18 cellular contexts compared by ENCODE assay signal in the genomic region with DNA sequence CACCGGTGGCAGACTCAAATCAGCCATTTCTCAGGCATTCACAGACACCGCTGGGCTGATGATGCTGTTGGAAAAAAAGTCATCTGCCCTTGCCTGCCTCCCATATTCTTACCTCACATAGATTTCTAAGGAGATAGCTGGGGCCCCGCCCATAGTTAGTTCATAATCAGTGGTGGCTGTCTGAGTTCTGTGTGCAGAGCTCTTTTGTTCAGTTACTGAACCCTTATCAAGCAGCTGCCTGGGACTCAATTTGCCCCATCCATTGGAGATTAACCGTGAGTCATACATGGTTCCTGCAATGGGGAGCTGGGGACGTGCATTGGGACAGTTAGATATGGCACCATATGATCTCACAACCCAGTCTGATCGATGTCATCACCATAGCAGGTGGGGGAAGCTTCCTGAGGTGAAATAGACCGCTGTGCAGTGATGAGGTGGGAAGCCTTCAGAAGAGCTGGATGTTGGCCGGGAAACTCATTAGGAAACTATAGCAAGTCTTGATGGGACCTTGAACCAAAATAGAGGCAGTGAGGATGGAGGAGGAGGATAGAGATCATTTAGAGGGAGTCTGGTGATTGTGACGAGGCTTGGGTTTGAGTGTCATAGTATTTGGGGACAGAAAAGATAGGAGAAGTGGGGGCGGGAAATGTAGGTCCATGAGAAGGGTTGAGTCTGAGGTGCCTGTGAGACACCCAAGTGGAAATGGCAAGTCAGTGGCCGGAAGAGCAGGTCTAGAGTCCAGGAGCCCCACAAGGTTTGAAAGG.
A peak's percentile ranks its signal among the peaks of the same experiment; 100 is the strongest.
DNase-seq lines count a peak whose midpoint lies in the region; ATAC-seq and TF ChIP-seq lines count a peak whose summit lies in the region.
"Had no signal": no experiment of that assay in that cellular context is flagged by ENCODE, and none has a peak within 500 bp of the region (broad histone marks: within the 10 kb centered on the region; RNA-seq: fewer than 3 reads in every experiment).

No MANE protein-coding gene starts in this region.

- no peak overlapping the region for H2BK12ac ChIP-seq in trophoblast cell (ENCODE audit: low read length)

- ATAC-seq in GM18505 (IDR thresholded peaks at IDR 0.05; ENCODE audit: unreplicated experiment) = no peak
- ATAC-seq: CD8-positive, alpha-beta T cell; HCT116; PC-3 had no signal

- peaks cover 23 to 36% of the 10 kb centered on the region in 2 experiments for H3K36me3 ChIP-seq in trophoblast cell (ENCODE audit: control insufficient read depth in 1 of 2, insufficient read depth in 2 of 2, low read length in 2 of 2)

- H3K79me1 ChIP-seq in trophoblast cell (ENCODE audit: low read length) = no peaks in the 10 kb centered on the region

- H4K12ac ChIP-seq in trophoblast cell (ENCODE audit: low read depth, low read length) = no peak overlapping the region

- no peaks in the 10 kb centered on the region for H3K27me3 ChIP-seq in trophoblast cell (ENCODE audit: insufficient read depth, low read length)

- DNase-seq in stimulated activated CD4-positive, alpha-beta T cell treated with anti-CD3 and anti-CD28 coated beads, Interleukin-1b, Interleukin-23, amount 100 ng/mL, for 48 hours = peak; percentile 15
- DNase-seq in stimulated activated CD4-positive, alpha-beta T cell treated with anti-CD3 and anti-CD28 coated beads, Interleukin-12 subunit alpha, Interleukin-12 subunit beta, amount 100 ng/mL, for 4 hours = no peak
- DNase-seq in HUDEP-2 (lab: John Stamatoyannopoulos, UW; ENCODE audit: unreplicated experiment in 76 of 76) (peak in 75 of 76 experiments; percentile 50 to 98 (median 87)), trophoblast cell (peak; percentile 58 to 67), ureter (ENCODE audit: low spot score) (no peak)
- peak; percentile 53 for DNase-seq in T-helper 2 cell treated with Interferon-gamma antibody and Interleukin-4, amounts not matched to agents 5 μg/mL and 100 μg/mL, for 36 hours (ENCODE audit: low spot score)
- DNase-seq: C1 segment of cervical spinal cord; CD8-positive, alpha-beta T cell; Kasumi-1; NCI-H187; NCI-H446; NCI-H526; PC-3; RPMI8226; SHP77 had no signal

- no peak for TF ChIP-seq POLR2A in GM18505 (IDR thresholded peaks at IDR 0.05; ENCODE audit: borderline replicate concordance, extremely low read depth, insufficient read depth, insufficient read length)

- H3K4ac ChIP-seq in trophoblast cell (ENCODE audit: low read depth, low read length) = no peak overlapping the region

- H3K9ac ChIP-seq in trophoblast cell (ENCODE audit: low read length) = no peak overlapping the region

- peaks cover 15% of the 10 kb centered on the region for H3K27me3 Mint-ChIP-seq in T-helper 2 cell treated with Interferon-gamma antibody and Interleukin-4, amounts not matched to agents 5 μg/mL and 100 μg/mL, for 36 hours (ENCODE audit: low read depth)

- H3K14ac ChIP-seq in trophoblast cell (ENCODE audit: low read length) = no peak overlapping the region

- no peak overlapping the region for H3K27ac ChIP-seq in trophoblast cell (ENCODE audit: low read depth, low read length)
- H3K27ac ChIP-seq: SK-N-MC had no signal

- no peak overlapping the region for H2BK120ac ChIP-seq in trophoblast cell (ENCODE audit: insufficient read depth, low read length, poor library complexity)

- H2BK5ac ChIP-seq in trophoblast cell (ENCODE audit: low read depth, low read length, poor library complexity) = no peak overlapping the region

- H3K4me1 Mint-ChIP-seq in T-helper 2 cell treated with Interferon-gamma antibody and Interleukin-4, amounts not matched to agents 5 μg/mL and 100 μg/mL, for 36 hours (ENCODE audit: low read depth) = peaks cover 29% of the 10 kb centered on the region

- no peaks in the 10 kb centered on the region for H3K9me3 Mint-ChIP-seq in T-helper 2 cell treated with Interferon-gamma antibody and Interleukin-4, amounts not matched to agents 5 μg/mL and 100 μg/mL, for 36 hours
- H3K9me3 Mint-ChIP-seq: CD8-positive, alpha-beta T cell had no signal

- H3K23ac ChIP-seq in trophoblast cell (ENCODE audit: low read length) = no peak overlapping the region

- H2AK5ac ChIP-seq in trophoblast cell (ENCODE audit: low read length) = no peak overlapping the region

- WGBS in trophoblast cell (ENCODE audit: extremely low coverage, insufficient coverage, insufficient read length) = 100% methylated on average over 1 of the region's 11 CpGs

- no peak overlapping the region for H3K18ac ChIP-seq in trophoblast cell (ENCODE audit: low read length)

- no peak overlapping the region for H3K4me3 Mint-ChIP-seq in T-helper 2 cell treated with Interferon-gamma antibody and Interleukin-4, amounts not matched to agents 5 μg/mL and 100 μg/mL, for 36 hours
- H3K4me3 Mint-ChIP-seq: CD8-positive, alpha-beta T cell had no signal

- no peak overlapping the region for H3K4me3 ChIP-seq in trophoblast cell (ENCODE audit: low read depth, low read length)
- H3K4me3 ChIP-seq: SK-N-MC had no signal

- no peak overlapping the region for H3K27ac Mint-ChIP-seq in T-helper 2 cell treated with Interferon-gamma antibody and Interleukin-4, amounts not matched to agents 5 μg/mL and 100 μg/mL, for 36 hours
- H3K27ac Mint-ChIP-seq: CD8-positive, alpha-beta T cell had no signal

- H3K36me3 Mint-ChIP-seq in T-helper 2 cell treated with Interferon-gamma antibody and Interleukin-4, amounts not matched to agents 5 μg/mL and 100 μg/mL, for 36 hours (ENCODE audit: low read depth) = no peaks in the 10 kb centered on the region
- H3K36me3 Mint-ChIP-seq: CD8-positive, alpha-beta T cell had no signal

- no peak overlapping the region for H4K91ac ChIP-seq in trophoblast cell (ENCODE audit: low read depth, low read length)

- H3K4me2 ChIP-seq in trophoblast cell (ENCODE audit: low read length) = no peak overlapping the region

- H3K79me2 ChIP-seq in trophoblast cell (ENCODE audit: control insufficient read depth, insufficient read depth, low read length, poor library complexity) = no peaks in the 10 kb centered on the region

- H4K8ac ChIP-seq in trophoblast cell (ENCODE audit: low read depth, low read length) = no peak overlapping the region

- no peaks in the 10 kb centered on the region for H3K4me1 ChIP-seq in trophoblast cell (ENCODE audit: control insufficient read depth in 1 of 2, insufficient read depth in 2 of 2, low read length in 2 of 2)

- H3K9me3 ChIP-seq in trophoblast cell (ENCODE audit: insufficient read depth, low read depth, low read length) = peaks cover 3% of the 10 kb centered on the region

- no peak overlapping the region for H2AFZ ChIP-seq in trophoblast cell (ENCODE audit: insufficient read depth, low read length, poor library complexity)

Comparison
In these comparisons a context has a peak if more than half of its experiments do, and no peak if none do; other contexts are left out.
1. DNase-seq: peak in stimulated activated CD4-positive, alpha-beta T cell treated with anti-CD3 and anti-CD28 coated beads, Interleukin-1b, Interleukin-23, amount 100 ng/mL, for 48 hours (single experiment), HUDEP-2 (75 of 76), T-helper 2 cell treated with Interferon-gamma antibody and Interleukin-4, amounts not matched to agents 5 μg/mL and 100 μg/mL, for 36 hours (single experiment) and trophoblast cell (2 of 2); none in stimulated activated CD4-positive, alpha-beta T cell treated with anti-CD3 and anti-CD28 coated beads, Interleukin-12 subunit alpha, Interleukin-12 subunit beta, amount 100 ng/mL, for 4 hours (single experiment) and ureter (single experiment).